In genomic region chr2:206562375-206562774, GRCh38 we compare ENCODE assay signal across 17 cellular contexts.
"Had no signal": no experiment of that assay in that cellular context is flagged by ENCODE, and none has a peak within 500 bp of the region (broad histone marks: within the 10 kb centered on the region; RNA-seq: fewer than 3 reads in every experiment).

No MANE protein-coding gene starts in this region.

- H3K9me3 ChIP-seq: breast epithelium, pancreas, testis had no signal

- H3K4me1 ChIP-seq: breast epithelium, pancreas, testis had no signal

- H3K27ac Mint-ChIP-seq: activated B cell treated with CpG ODN at 0.5 μM for 24 hours; activated CD4-positive, alpha-beta memory T cell treated with anti-CD3 and anti-CD28 coated beads for 36 hours; activated CD8-positive, alpha-beta memory T cell treated with anti-CD3 and anti-CD28 coated beads, Interleukin-2, amount 10 ng/mL, durations not matched to agents 7 days and 5 days; activated naive CD8-positive, alpha-beta T cell treated with anti-CD3 and anti-CD28 coated beads, Interleukin-2, amount 10 ng/mL, durations not matched to agents 7 days and 5 days; activated T-helper 17 cell treated with anti-CD3 and anti-CD28 coated beads, Interleukin-2, amount 50 U/mL, for 72 hours; memory B cell; naive thymus-derived CD8-positive, alpha-beta T cell; stimulated activated effector memory CD8-positive, alpha-beta T cell treated with anti-CD3 and anti-CD28 coated beads, Interleukin-12 subunit alpha, Interleukin-12 subunit beta, amount 100 ng/mL, for 72 hours; type B pancreatic cell had no signal

- H3K36me3 ChIP-seq: breast epithelium, pancreas had no signal

- H3K27ac ChIP-seq: breast epithelium, pancreas, testis had no signal

- H3K36me3 Mint-ChIP-seq: activated CD4-positive, alpha-beta memory T cell treated with anti-CD3 and anti-CD28 coated beads for 36 hours; activated CD8-positive, alpha-beta memory T cell treated with anti-CD3 and anti-CD28 coated beads, Interleukin-2, amount 10 ng/mL, durations not matched to agents 7 days and 5 days; activated naive CD8-positive, alpha-beta T cell treated with anti-CD3 and anti-CD28 coated beads, Interleukin-2, amount 10 ng/mL, durations not matched to agents 7 days and 5 days; memory B cell; naive thymus-derived CD8-positive, alpha-beta T cell; stimulated activated effector memory CD8-positive, alpha-beta T cell treated with anti-CD3 and anti-CD28 coated beads, Interleukin-12 subunit alpha, Interleukin-12 subunit beta, amount 100 ng/mL, for 72 hours; type B pancreatic cell had no signal

- H3K27me3 ChIP-seq: breast epithelium, pancreas, testis had no signal

- H3K4me3 ChIP-seq: breast epithelium, pancreas, testis had no signal

- H3K27me3 Mint-ChIP-seq: activated B cell treated with CpG ODN at 0.5 μM for 24 hours; activated T-helper 17 cell treated with anti-CD3 and anti-CD28 coated beads, Interleukin-2, amount 50 U/mL, for 72 hours; type B pancreatic cell had no signal

- H3K4me3 Mint-ChIP-seq: activated B cell treated with CpG ODN at 0.5 μM for 24 hours; activated CD4-positive, alpha-beta memory T cell treated with anti-CD3 and anti-CD28 coated beads for 36 hours; activated CD8-positive, alpha-beta memory T cell treated with anti-CD3 and anti-CD28 coated beads, Interleukin-2, amount 10 ng/mL, durations not matched to agents 7 days and 5 days; activated naive CD8-positive, alpha-beta T cell treated with anti-CD3 and anti-CD28 coated beads, Interleukin-2, amount 10 ng/mL, durations not matched to agents 7 days and 5 days; activated T-helper 17 cell treated with anti-CD3 and anti-CD28 coated beads, Interleukin-2, amount 50 U/mL, for 72 hours; memory B cell; naive thymus-derived CD8-positive, alpha-beta T cell; stimulated activated effector memory CD8-positive, alpha-beta T cell treated with anti-CD3 and anti-CD28 coated beads, Interleukin-12 subunit alpha, Interleukin-12 subunit beta, amount 100 ng/mL, for 72 hours; type B pancreatic cell had no signal

- DNase-seq: activated B cell treated with CpG ODN at 0.5 μM for 24 hours; activated CD4-positive, alpha-beta memory T cell treated with anti-CD3 and anti-CD28 coated beads for 36 hours; activated CD4-positive, alpha-beta T cell treated with anti-CD3 and anti-CD28 coated beads for 4 hours; activated CD8-positive, alpha-beta memory T cell treated with anti-CD3 and anti-CD28 coated beads, Interleukin-2, amount 10 ng/mL, durations not matched to agents 7 days and 5 days; activated naive CD4-positive, alpha-beta T cell treated with Interleukin-2 at 50 U/mL for 16 hours; activated naive CD8-positive, alpha-beta T cell treated with anti-CD3 and anti-CD28 coated beads, Interleukin-2, amount 10 ng/mL, durations not matched to agents 7 days and 5 days; effector CD4-positive, alpha-beta T cell; naive thymus-derived CD8-positive, alpha-beta T cell; pancreas; stimulated activated CD4-positive, alpha-beta T cell treated with anti-CD3 and anti-CD28 coated beads, Interleukin-4, amount 100 ng/mL, for 24 hours; testis had no signal

- H3K9me3 Mint-ChIP-seq: activated B cell treated with CpG ODN at 0.5 μM for 24 hours; activated CD4-positive, alpha-beta memory T cell treated with anti-CD3 and anti-CD28 coated beads for 36 hours; activated naive CD8-positive, alpha-beta T cell treated with anti-CD3 and anti-CD28 coated beads, Interleukin-2, amount 10 ng/mL, durations not matched to agents 7 days and 5 days; activated T-helper 17 cell treated with anti-CD3 and anti-CD28 coated beads, Interleukin-2, amount 50 U/mL, for 72 hours; memory B cell; naive thymus-derived CD8-positive, alpha-beta T cell; stimulated activated effector memory CD8-positive, alpha-beta T cell treated with anti-CD3 and anti-CD28 coated beads, Interleukin-12 subunit alpha, Interleukin-12 subunit beta, amount 100 ng/mL, for 72 hours; type B pancreatic cell had no signal

- H3K4me1 Mint-ChIP-seq: activated B cell treated with CpG ODN at 0.5 μM for 24 hours; memory B cell; stimulated activated effector memory CD8-positive, alpha-beta T cell treated with anti-CD3 and anti-CD28 coated beads, Interleukin-12 subunit alpha, Interleukin-12 subunit beta, amount 100 ng/mL, for 72 hours had no signal

- ATAC-seq: activated CD8-positive, alpha-beta memory T cell treated with anti-CD3 and anti-CD28 coated beads, Interleukin-2, amount 10 ng/mL, durations not matched to agents 7 days and 5 days; activated T-helper 17 cell treated with anti-CD3 and anti-CD28 coated beads, Interleukin-2, amount 50 U/mL, for 72 hours; naive thymus-derived CD8-positive, alpha-beta T cell; pancreas; sciatic nerve; stimulated activated effector memory CD8-positive, alpha-beta T cell treated with anti-CD3 and anti-CD28 coated beads, Interleukin-12 subunit alpha, Interleukin-12 subunit beta, amount 100 ng/mL, for 72 hours had no signal
